Comparison of ENCODE assay signal across 1 cellular context in genomic region chr17:64736804-64737492, GRCh38.
TF ChIP-seq lines count a peak whose summit lies in the region.

No MANE protein-coding gene starts in this region.

TF ChIP-seq in K562, 482 proteins besides CTCF, POLR2A, EP300 and RAD21 (continued from another document and continues in another):
- TF ChIP-seq ZNF318 (IDR thresholded peaks at IDR 0.05; ENCODE audit: borderline replicate concordance in 1 of 2, low read depth in 1 of 2), result no peak
- no peak for TF ChIP-seq KLF10 (CRISPR knock-in tag; IDR thresholded peaks at IDR 0.05)
- TF ChIP-seq, protein P1, sequence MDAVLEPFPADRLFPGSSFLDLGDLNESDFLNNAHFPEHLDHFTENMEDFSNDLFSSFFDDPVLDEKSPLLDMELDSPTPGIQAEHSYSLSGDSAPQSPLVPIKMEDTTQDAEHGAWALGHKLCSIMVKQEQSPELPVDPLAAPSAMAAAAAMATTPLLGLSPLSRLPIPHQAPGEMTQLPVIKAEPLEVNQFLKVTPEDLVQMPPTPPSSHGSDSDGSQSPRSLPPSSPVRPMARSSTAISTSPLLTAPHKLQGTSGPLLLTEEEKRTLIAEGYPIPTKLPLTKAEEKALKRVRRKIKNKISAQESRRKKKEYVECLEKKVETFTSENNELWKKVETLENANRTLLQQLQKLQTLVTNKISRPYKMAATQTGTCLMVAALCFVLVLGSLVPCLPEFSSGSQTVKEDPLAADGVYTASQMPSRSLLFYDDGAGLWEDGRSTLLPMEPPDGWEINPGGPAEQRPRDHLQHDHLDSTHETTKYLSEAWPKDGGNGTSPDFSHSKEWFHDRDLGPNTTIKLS (IDR thresholded peaks at IDR 0.05; ENCODE audit: borderline replicate concordance, low read depth), result no peak
- no peak for TF ChIP-seq ZNF77 (CRISPR knock-in tag; IDR thresholded peaks at IDR 0.05)
- no peak for TF ChIP-seq GATA2 (CRISPR knock-in tag; IDR thresholded peaks at IDR 0.05)
- TF ChIP-seq FOXM1 (IDR thresholded peaks at IDR 0.05; ENCODE audit: low read depth), result peak; percentile 44; the same call in 1 of the 2 replicates
- no peak for TF ChIP-seq FOXM1 (CRISPR knock-in tag; IDR thresholded peaks at IDR 0.05; ENCODE audit: low read depth)
- TF ChIP-seq CEBPZ (IDR thresholded peaks at IDR 0.05; ENCODE audit: borderline replicate concordance, low read depth, low read length), result no peak
- TF ChIP-seq, protein P2, sequence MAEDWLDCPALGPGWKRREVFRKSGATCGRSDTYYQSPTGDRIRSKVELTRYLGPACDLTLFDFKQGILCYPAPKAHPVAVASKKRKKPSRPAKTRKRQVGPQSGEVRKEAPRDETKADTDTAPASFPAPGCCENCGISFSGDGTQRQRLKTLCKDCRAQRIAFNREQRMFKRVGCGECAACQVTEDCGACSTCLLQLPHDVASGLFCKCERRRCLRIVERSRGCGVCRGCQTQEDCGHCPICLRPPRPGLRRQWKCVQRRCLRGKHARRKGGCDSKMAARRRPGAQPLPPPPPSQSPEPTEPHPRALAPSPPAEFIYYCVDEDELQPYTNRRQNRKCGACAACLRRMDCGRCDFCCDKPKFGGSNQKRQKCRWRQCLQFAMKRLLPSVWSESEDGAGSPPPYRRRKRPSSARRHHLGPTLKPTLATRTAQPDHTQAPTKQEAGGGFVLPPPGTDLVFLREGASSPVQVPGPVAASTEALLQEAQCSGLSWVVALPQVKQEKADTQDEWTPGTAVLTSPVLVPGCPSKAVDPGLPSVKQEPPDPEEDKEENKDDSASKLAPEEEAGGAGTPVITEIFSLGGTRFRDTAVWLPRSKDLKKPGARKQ (CRISPR knock-in tag; IDR thresholded peaks at IDR 0.05), result no peak
- TF ChIP-seq, protein P3, sequence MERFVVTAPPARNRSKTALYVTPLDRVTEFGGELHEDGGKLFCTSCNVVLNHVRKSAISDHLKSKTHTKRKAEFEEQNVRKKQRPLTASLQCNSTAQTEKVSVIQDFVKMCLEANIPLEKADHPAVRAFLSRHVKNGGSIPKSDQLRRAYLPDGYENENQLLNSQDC (CRISPR knock-in tag; IDR thresholded peaks at IDR 0.05), result no peak
- no peak for TF ChIP-seq TCF15 (CRISPR knock-in tag; IDR thresholded peaks at IDR 0.05)
- TF ChIP-seq JUNB (CRISPR knock-in tag; conservative IDR thresholded peaks at IDR 0.05), result no peak
- peak; percentile 40 to 61; a peak in 3 of 4 replicates for TF ChIP-seq KDM1A (IDR thresholded peaks at IDR 0.05)
- TF ChIP-seq NR2C2 (CRISPR knock-in tag; IDR thresholded peaks at IDR 0.05), result no peak
- TF ChIP-seq NR2C2 (tag; IDR thresholded peaks at IDR 0.05), result no peak
- no peak for TF ChIP-seq ESRRA (IDR thresholded peaks at IDR 0.05; ENCODE audit: borderline replicate concordance, low read depth)
- TF ChIP-seq CEBPG (CRISPR knock-in tag; IDR thresholded peaks at IDR 0.05), result no peak
- TF ChIP-seq CEBPG (tag; conservative IDR thresholded peaks at IDR 0.05 in 1 of 2, IDR thresholded peaks at IDR 0.05 in 1 of 2), result no peak
- TF ChIP-seq, protein P4, sequence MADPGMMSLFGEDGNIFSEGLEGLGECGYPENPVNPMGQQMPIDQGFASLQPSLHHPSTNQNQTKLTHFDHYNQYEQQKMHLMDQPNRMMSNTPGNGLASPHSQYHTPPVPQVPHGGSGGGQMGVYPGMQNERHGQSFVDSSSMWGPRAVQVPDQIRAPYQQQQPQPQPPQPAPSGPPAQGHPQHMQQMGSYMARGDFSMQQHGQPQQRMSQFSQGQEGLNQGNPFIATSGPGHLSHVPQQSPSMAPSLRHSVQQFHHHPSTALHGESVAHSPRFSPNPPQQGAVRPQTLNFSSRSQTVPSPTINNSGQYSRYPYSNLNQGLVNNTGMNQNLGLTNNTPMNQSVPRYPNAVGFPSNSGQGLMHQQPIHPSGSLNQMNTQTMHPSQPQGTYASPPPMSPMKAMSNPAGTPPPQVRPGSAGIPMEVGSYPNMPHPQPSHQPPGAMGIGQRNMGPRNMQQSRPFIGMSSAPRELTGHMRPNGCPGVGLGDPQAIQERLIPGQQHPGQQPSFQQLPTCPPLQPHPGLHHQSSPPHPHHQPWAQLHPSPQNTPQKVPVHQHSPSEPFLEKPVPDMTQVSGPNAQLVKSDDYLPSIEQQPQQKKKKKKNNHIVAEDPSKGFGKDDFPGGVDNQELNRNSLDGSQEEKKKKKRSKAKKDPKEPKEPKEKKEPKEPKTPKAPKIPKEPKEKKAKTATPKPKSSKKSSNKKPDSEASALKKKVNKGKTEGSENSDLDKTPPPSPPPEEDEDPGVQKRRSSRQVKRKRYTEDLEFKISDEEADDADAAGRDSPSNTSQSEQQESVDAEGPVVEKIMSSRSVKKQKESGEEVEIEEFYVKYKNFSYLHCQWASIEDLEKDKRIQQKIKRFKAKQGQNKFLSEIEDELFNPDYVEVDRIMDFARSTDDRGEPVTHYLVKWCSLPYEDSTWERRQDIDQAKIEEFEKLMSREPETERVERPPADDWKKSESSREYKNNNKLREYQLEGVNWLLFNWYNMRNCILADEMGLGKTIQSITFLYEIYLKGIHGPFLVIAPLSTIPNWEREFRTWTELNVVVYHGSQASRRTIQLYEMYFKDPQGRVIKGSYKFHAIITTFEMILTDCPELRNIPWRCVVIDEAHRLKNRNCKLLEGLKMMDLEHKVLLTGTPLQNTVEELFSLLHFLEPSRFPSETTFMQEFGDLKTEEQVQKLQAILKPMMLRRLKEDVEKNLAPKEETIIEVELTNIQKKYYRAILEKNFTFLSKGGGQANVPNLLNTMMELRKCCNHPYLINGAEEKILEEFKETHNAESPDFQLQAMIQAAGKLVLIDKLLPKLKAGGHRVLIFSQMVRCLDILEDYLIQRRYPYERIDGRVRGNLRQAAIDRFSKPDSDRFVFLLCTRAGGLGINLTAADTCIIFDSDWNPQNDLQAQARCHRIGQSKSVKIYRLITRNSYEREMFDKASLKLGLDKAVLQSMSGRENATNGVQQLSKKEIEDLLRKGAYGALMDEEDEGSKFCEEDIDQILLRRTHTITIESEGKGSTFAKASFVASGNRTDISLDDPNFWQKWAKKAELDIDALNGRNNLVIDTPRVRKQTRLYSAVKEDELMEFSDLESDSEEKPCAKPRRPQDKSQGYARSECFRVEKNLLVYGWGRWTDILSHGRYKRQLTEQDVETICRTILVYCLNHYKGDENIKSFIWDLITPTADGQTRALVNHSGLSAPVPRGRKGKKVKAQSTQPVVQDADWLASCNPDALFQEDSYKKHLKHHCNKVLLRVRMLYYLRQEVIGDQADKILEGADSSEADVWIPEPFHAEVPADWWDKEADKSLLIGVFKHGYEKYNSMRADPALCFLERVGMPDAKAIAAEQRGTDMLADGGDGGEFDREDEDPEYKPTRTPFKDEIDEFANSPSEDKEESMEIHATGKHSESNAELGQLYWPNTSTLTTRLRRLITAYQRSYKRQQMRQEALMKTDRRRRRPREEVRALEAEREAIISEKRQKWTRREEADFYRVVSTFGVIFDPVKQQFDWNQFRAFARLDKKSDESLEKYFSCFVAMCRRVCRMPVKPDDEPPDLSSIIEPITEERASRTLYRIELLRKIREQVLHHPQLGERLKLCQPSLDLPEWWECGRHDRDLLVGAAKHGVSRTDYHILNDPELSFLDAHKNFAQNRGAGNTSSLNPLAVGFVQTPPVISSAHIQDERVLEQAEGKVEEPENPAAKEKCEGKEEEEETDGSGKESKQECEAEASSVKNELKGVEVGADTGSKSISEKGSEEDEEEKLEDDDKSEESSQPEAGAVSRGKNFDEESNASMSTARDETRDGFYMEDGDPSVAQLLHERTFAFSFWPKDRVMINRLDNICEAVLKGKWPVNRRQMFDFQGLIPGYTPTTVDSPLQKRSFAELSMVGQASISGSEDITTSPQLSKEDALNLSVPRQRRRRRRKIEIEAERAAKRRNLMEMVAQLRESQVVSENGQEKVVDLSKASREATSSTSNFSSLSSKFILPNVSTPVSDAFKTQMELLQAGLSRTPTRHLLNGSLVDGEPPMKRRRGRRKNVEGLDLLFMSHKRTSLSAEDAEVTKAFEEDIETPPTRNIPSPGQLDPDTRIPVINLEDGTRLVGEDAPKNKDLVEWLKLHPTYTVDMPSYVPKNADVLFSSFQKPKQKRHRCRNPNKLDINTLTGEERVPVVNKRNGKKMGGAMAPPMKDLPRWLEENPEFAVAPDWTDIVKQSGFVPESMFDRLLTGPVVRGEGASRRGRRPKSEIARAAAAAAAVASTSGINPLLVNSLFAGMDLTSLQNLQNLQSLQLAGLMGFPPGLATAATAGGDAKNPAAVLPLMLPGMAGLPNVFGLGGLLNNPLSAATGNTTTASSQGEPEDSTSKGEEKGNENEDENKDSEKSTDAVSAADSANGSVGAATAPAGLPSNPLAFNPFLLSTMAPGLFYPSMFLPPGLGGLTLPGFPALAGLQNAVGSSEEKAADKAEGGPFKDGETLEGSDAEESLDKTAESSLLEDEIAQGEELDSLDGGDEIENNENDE (IDR thresholded peaks at IDR 0.05; ENCODE audit: low read depth, low read length), result no peak
